11 cellular contexts compared by ENCODE assay signal in the genomic region with DNA sequence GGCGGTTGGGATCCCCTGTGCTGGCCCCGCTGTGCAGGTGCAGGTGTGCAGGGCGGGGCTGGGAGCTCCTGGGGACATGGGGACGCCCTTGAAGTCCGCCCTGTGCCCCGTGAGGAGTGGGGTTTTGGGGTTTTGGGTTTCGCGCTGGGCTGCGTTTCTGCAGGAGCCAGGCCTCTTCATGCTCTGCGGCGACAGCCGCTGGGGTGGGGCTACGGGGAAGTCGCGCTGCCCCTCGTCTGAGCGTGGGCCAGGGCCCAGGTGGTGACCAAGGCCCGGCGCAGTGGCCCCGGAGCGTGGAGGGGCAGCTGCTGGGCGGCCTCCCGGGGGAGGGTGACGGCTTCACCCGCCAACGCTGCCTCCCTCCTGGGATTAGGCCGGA. TPM values are rescaled to one million over a fixed set of nuclear protein-coding genes. Genes with fewer than 3 reads are reported as not detected.
DNase-seq lines count a peak whose midpoint lies in the region; ATAC-seq and TF ChIP-seq lines count a peak whose summit lies in the region.
"Had no signal": no experiment of that assay in that cellular context is flagged by ENCODE, and none has a peak within 500 bp of the region (broad histone marks: within the 10 kb centered on the region; RNA-seq: fewer than 3 reads in every experiment).

No MANE protein-coding gene starts in this region.

- ATAC-seq in WTC11 (peak; percentile 3; the same call in 1 of the 2 replicates), right cardiac atrium (peak; percentile 28 to 37), sciatic nerve (peak; percentile 43), GM19324 (IDR thresholded peaks at IDR 0.05; ENCODE audit: low FRiP score, unreplicated experiment) (no peak)
- ATAC-seq: HCT116 had no signal

- CTCF ChIA-PET in WTC11 (lab: Charles Lee) = no interaction called here
- CTCF ChIA-PET in activated naive CD4-positive, alpha-beta T cell treated with anti-CD3 and anti-CD28 coated beads, Interleukin-2, amount 10 ng/mL, durations not matched to agents 7 days and 5 days (lab: Charles Lee) = no interaction called here

- peak overlapping the region; percentile 55 for H3K4me3 ChIP-seq in right cardiac atrium (ENCODE audit: low read length)

- no peaks in the 10 kb centered on the region for H3K9me3 ChIP-seq in right cardiac atrium (ENCODE audit: control insufficient read depth, low read length)

- POLR2A ChIA-PET in WTC11 (lab: Charles Lee) = no interaction called here

- no peak overlapping the region for H3K4me3 Mint-ChIP-seq in WTC11
- H3K4me3 Mint-ChIP-seq in activated CD4-positive, alpha-beta T cell treated with anti-CD3 and anti-CD28 coated beads, Interleukin-2, amount 10 ng/mL, durations not matched to agents 24 days and 14 days = no peak overlapping the region
- H3K4me3 Mint-ChIP-seq in activated naive CD4-positive, alpha-beta T cell treated with anti-CD3 and anti-CD28 coated beads, Interleukin-2, amount 10 ng/mL, durations not matched to agents 7 days and 5 days = no peak overlapping the region
- H3K4me3 Mint-ChIP-seq: activated CD4-positive, alpha-beta T cell treated with anti-CD3 and anti-CD28 coated beads, Interleukin-2, amount 10 ng/mL, durations not matched to agents 7 days and 5 days had no signal

- no peaks in the 10 kb centered on the region for H3K9me3 Mint-ChIP-seq in WTC11
- no peaks in the 10 kb centered on the region for H3K9me3 Mint-ChIP-seq in activated CD4-positive, alpha-beta T cell treated with anti-CD3 and anti-CD28 coated beads, Interleukin-2, amount 10 ng/mL, durations not matched to agents 24 days and 14 days
- no peaks in the 10 kb centered on the region for H3K9me3 Mint-ChIP-seq in activated naive CD4-positive, alpha-beta T cell treated with anti-CD3 and anti-CD28 coated beads, Interleukin-2, amount 10 ng/mL, durations not matched to agents 7 days and 5 days
- H3K9me3 Mint-ChIP-seq: activated CD4-positive, alpha-beta T cell treated with anti-CD3 and anti-CD28 coated beads, Interleukin-2, amount 10 ng/mL, durations not matched to agents 7 days and 5 days had no signal

- H3K27ac Mint-ChIP-seq in WTC11 = no peak overlapping the region
- no peak overlapping the region for H3K27ac Mint-ChIP-seq in activated CD4-positive, alpha-beta T cell treated with anti-CD3 and anti-CD28 coated beads, Interleukin-2, amount 10 ng/mL, durations not matched to agents 24 days and 14 days
- no peak overlapping the region for H3K27ac Mint-ChIP-seq in activated naive CD4-positive, alpha-beta T cell treated with anti-CD3 and anti-CD28 coated beads, Interleukin-2, amount 10 ng/mL, durations not matched to agents 7 days and 5 days
- H3K27ac Mint-ChIP-seq: activated CD4-positive, alpha-beta T cell treated with anti-CD3 and anti-CD28 coated beads, Interleukin-2, amount 10 ng/mL, durations not matched to agents 7 days and 5 days had no signal

- TF ChIP-seq CTCF in WTC11 (IDR thresholded peaks at IDR 0.05) = no peak

- H3K4me1 Mint-ChIP-seq in WTC11 = peaks cover 15% of the 10 kb centered on the region
- H3K4me1 Mint-ChIP-seq in activated CD4-positive, alpha-beta T cell treated with anti-CD3 and anti-CD28 coated beads, Interleukin-2, amount 10 ng/mL, durations not matched to agents 24 days and 14 days = no peaks in the 10 kb centered on the region
- no peaks in the 10 kb centered on the region for H3K4me1 Mint-ChIP-seq in activated naive CD4-positive, alpha-beta T cell treated with anti-CD3 and anti-CD28 coated beads, Interleukin-2, amount 10 ng/mL, durations not matched to agents 7 days and 5 days
- H3K4me1 Mint-ChIP-seq: activated CD4-positive, alpha-beta T cell treated with anti-CD3 and anti-CD28 coated beads, Interleukin-2, amount 10 ng/mL, durations not matched to agents 7 days and 5 days had no signal

- WGBS in right cardiac atrium = 16% methylated on average over 26 of the region's 27 CpGs

- peak; percentile 43 for DNase-seq in D341Med (ENCODE audit: low spot score)
- peak; percentile 41 for DNase-seq in WTC11 (ENCODE audit: low spot score)
- peak in 1 of 3 donors; percentile 67 for DNase-seq in right cardiac atrium
- no peak for DNase-seq in sciatic nerve (ENCODE audit: low spot score)
- DNase-seq in GM19240 (ENCODE audit: insufficient read length, low spot score) = no peak
- no peak for DNase-seq in activated CD4-positive, alpha-beta T cell treated with anti-CD3 and anti-CD28 coated beads, Interleukin-2, amount 10 ng/mL, durations not matched to agents 24 days and 14 days
- DNase-seq in activated naive CD4-positive, alpha-beta T cell treated with anti-CD3 and anti-CD28 coated beads, Interleukin-2, amount 10 ng/mL, durations not matched to agents 7 days and 5 days = no peak
- DNase-seq: activated CD4-positive, alpha-beta T cell treated with anti-CD3 and anti-CD28 coated beads, Interleukin-2, amount 10 ng/mL, durations not matched to agents 7 days and 5 days; NCI-H1436 had no signal

- no peaks in the 10 kb centered on the region for H3K27me3 ChIP-seq in right cardiac atrium (ENCODE audit: control insufficient read depth, insufficient read depth)

- peaks cover 16% of the 10 kb centered on the region for H3K27me3 Mint-ChIP-seq in WTC11 (ENCODE audit: low read depth)
- peaks cover 22% of the 10 kb centered on the region for H3K27me3 Mint-ChIP-seq in activated CD4-positive, alpha-beta T cell treated with anti-CD3 and anti-CD28 coated beads, Interleukin-2, amount 10 ng/mL, durations not matched to agents 24 days and 14 days
- peaks cover 33% of the 10 kb centered on the region for H3K27me3 Mint-ChIP-seq in activated naive CD4-positive, alpha-beta T cell treated with anti-CD3 and anti-CD28 coated beads, Interleukin-2, amount 10 ng/mL, durations not matched to agents 7 days and 5 days

- intact Hi-C loops in right cardiac atrium (cut with DNase I) = no loop called here
- intact Hi-C loops in sciatic nerve (cut with DNase I) = loop anchor here (5.0 kb wide), 1 partner anchor 1438 kb away; no protein-coding TSS in a partner anchor
- intact Hi-C loops in activated CD4-positive, alpha-beta T cell treated with anti-CD3 and anti-CD28 coated beads, Interleukin-2, amount 10 ng/mL, durations not matched to agents 24 days and 14 days (cut with micrococcal nuclease) = no loop called here

- H3K4me1 ChIP-seq in right cardiac atrium (ENCODE audit: control insufficient read depth, insufficient read depth, low read length) = no peaks in the 10 kb centered on the region

- H3K36me3 Mint-ChIP-seq in WTC11 = no peaks in the 10 kb centered on the region
- no peaks in the 10 kb centered on the region for H3K36me3 Mint-ChIP-seq in activated CD4-positive, alpha-beta T cell treated with anti-CD3 and anti-CD28 coated beads, Interleukin-2, amount 10 ng/mL, durations not matched to agents 24 days and 14 days (ENCODE audit: low read depth)
- H3K36me3 Mint-ChIP-seq in activated naive CD4-positive, alpha-beta T cell treated with anti-CD3 and anti-CD28 coated beads, Interleukin-2, amount 10 ng/mL, durations not matched to agents 7 days and 5 days = no peaks in the 10 kb centered on the region

- no peak overlapping the region for H3K27ac ChIP-seq in right cardiac atrium (ENCODE audit: low read length)

TF ChIP-seq in WTC11, 78 proteins besides CTCF, POLR2A, EP300 and RAD21:
- TF ChIP-seq E2F5 (CRISPR knock-in tag; IDR thresholded peaks at IDR 0.05) (no peak), ATF1 (CRISPR knock-in tag; IDR thresholded peaks at IDR 0.05) (no peak), ZNF671 (CRISPR knock-in tag; IDR thresholded peaks at IDR 0.05) (no peak), PRDM15 (CRISPR knock-in tag; IDR thresholded peaks at IDR 0.05) (0 out of 2 replicates have a peak, but pooled peaks have one; percentile 47)
TF ChIP-seq in WTC11: peak in this region for 1.

RNA-seq across cellular contexts. Expression of gene IRX4, which starts 47.8 kb away (rescaled TPM):
- total RNA-seq in WTC11 (2021) = 7.0 to 9.0 TPM (median 7.6 TPM) in 3 replicates
- under 1 TPM in 1 of 4 donors, not detected in 3; 0.21 TPM for total RNA-seq in right cardiac atrium
- polyA plus RNA-seq in right cardiac atrium = not detected
- total RNA-seq in sciatic nerve = not detected
- not detected in 2 replicates for total RNA-seq in activated CD4-positive, alpha-beta T cell treated with anti-CD3 and anti-CD28 coated beads, Interleukin-2, amount 10 ng/mL, durations not matched to agents 24 days and 14 days
- total RNA-seq: activated CD4-positive, alpha-beta T cell treated with anti-CD3 and anti-CD28 coated beads, Interleukin-2, amount 10 ng/mL, durations not matched to agents 7 days and 5 days had no signal

Comparison
In these comparisons a context has a peak if more than half of its experiments do, and no peak if none do; other contexts are left out.
1. DNase-seq: peak in D341Med (single experiment) and WTC11 (single experiment); none in sciatic nerve (single experiment), GM19240 (single experiment), activated CD4-positive, alpha-beta T cell treated with anti-CD3 and anti-CD28 coated beads, Interleukin-2, amount 10 ng/mL, durations not matched to agents 24 days and 14 days (single experiment) and activated naive CD4-positive, alpha-beta T cell treated with anti-CD3 and anti-CD28 coated beads, Interleukin-2, amount 10 ng/mL, durations not matched to agents 7 days and 5 days (single experiment).